Comparison of ENCODE assay signal across 8 cellular contexts in genomic region chr2:127106998-127107621, GRCh38. TPM values are rescaled to one million over a fixed set of nuclear protein-coding genes. Genes with fewer than 3 reads are reported as not detected.
DNase-seq lines count a peak whose midpoint lies in the region; ATAC-seq and TF ChIP-seq lines count a peak whose summit lies in the region.

TSS of gene BIN1 (minus strand) at chr2:127107154. CDS start at chr2:127106943, 211 bp downstream.

- intact Hi-C loops in IMR-90 (cut with micrococcal nuclease) = loop anchor here (1.0 to 5.0 kb wide), 6 partner anchors 23 to 450 kb away; partner anchors contain the start of gene GYPC

- peak within 1 kb of the TSS; percentile 86 for H3K4me2 ChIP-seq in IMR-90 (ENCODE audit: low read depth, low read length)

- in situ Hi-C loops in IMR-90 (cut with MboI; ENCODE audit: low sequenced_read_pairs) = no loop called here

- CTCF ChIA-PET in IMR-90 (lab: Yijun Ruan, JAX) = interaction anchor here (0.6 to 1.8 kb wide), 4 partner anchors 12 to 960 kb away, joined by 3 to 7 read pairs (median 4); no protein-coding TSS in a partner anchor

- no peak for TF ChIP-seq CTCF in IMR-90 (conservative IDR thresholded peaks at IDR 0.05; ENCODE audit: low read depth, low read length)

- ATAC-seq in GM21576 (IDR thresholded peaks at IDR 0.05; ENCODE audit: unreplicated experiment) (peak; percentile 74), IMR-90 (ENCODE audit: low read depth) (peak; percentile 83)

- H3K9ac ChIP-seq in IMR-90 (ENCODE audit: low read depth, low read length) = peak within 1 kb of the TSS; percentile 86

- H2AK9ac ChIP-seq in IMR-90 (replicated peaks; ENCODE audit: low read depth, low read length, poor library complexity) = peak within 1 kb of the TSS; percentile 91

- no TSS peak for BruUV-seq in IMR-90 (replicated peaks; lab: Mats Ljungman, UMichigan)

- H3K9me1 ChIP-seq in IMR-90 (ENCODE audit: insufficient read depth, low read length) = peaks cover 16% of the 10 kb centered on the region

- H4K8ac ChIP-seq in IMR-90 (ENCODE audit: low read depth in 2 of 2, low read length in 2 of 2) = peak within 1 kb of the TSS; percentile 74 to 83; a peak in 3 of 4 replicates

- peak within 1 kb of the TSS; percentile 77; the same call in 1 of the 2 replicates for H4K91ac ChIP-seq in IMR-90 (ENCODE audit: insufficient read depth, low read depth, low read length)

- peak within 1 kb of the TSS; percentile 86; the same call in 1 of the 2 replicates for H3K14ac ChIP-seq in IMR-90 (replicated peaks; ENCODE audit: low read depth, low read length)

- H3K36me3 ChIP-seq in IMR-90 (ENCODE audit: control insufficient read depth, insufficient read depth, low read length) (no peaks in the 10 kb centered on the region), SJSA1 (peaks cover 11% of the 10 kb centered on the region; the same call in 1 of the 2 replicates)

- H4K5ac ChIP-seq in IMR-90 (ENCODE audit: low read depth, low read length) = peak within 1 kb of the TSS; percentile 40

- peak within 1 kb of the TSS; percentile 64; the same call in 1 of the 2 replicates for H2AK5ac ChIP-seq in IMR-90 (ENCODE audit: low read depth, low read length)

- H3K56ac ChIP-seq in IMR-90 (ENCODE audit: extremely low read depth, insufficient read depth, low read length) = peak within 1 kb of the TSS; percentile 53

- H3K79me1 ChIP-seq in IMR-90 (ENCODE audit: low read depth in 1 of 2, low read length in 2 of 2) = peaks cover 0 to 41% of the 10 kb centered on the region in 2 experiments; a peak in 2 of 4 replicates

- peak within 1 kb of the TSS; percentile 95 for H3K23ac ChIP-seq in IMR-90 (ENCODE audit: low read depth, low read length)

- H3K4ac ChIP-seq in IMR-90 (ENCODE audit: low read depth, low read length) = peak within 1 kb of the TSS; percentile 72

- POLR2A ChIA-PET in IMR-90 (lab: Charles Lee; ENCODE audit: unreplicated experiment) = no interaction called here

- TF ChIP-seq POLR2A in IMR-90 (IDR thresholded peaks at IDR 0.05; ENCODE audit: low read depth, low read length) = peak; percentile 65

- WGBS in IMR-90 (ENCODE audit: extremely low coverage in 2 of 2, insufficient read length in 1 of 2), 2 experiments = 0% methylated on average over 2 of the region's 77 CpGs; no CpG with 5 or more reads in 1 of the 2 experiments

- peak within 1 kb of the TSS; percentile 66 for H2BK20ac ChIP-seq in IMR-90 (ENCODE audit: low read depth, low read length)

- peak within 1 kb of the TSS; percentile 46; the same call in 1 of the 2 replicates for H3K18ac ChIP-seq in IMR-90 (ENCODE audit: low read depth, low read length)

- H2AFZ ChIP-seq in IMR-90 (replicated peaks; ENCODE audit: low read length, poor library complexity) = peak within 1 kb of the TSS; percentile 95

- peak within 1 kb of the TSS; percentile 37 for H2BK5ac ChIP-seq in IMR-90 (ENCODE audit: low read depth, low read length, poor library complexity, severe bottlenecking)

- peak within 1 kb of the TSS; percentile 36; the same call in 1 of the 3 replicates for H2BK15ac ChIP-seq in IMR-90 (ENCODE audit: low read depth, low read length)

- peak within 1 kb of the TSS; percentile 82 for H3K4me3 ChIP-seq in IMR-90 (ENCODE audit: insufficient read depth, low read depth, low read length)
- peak within 1 kb of the TSS; percentile 77 for H3K4me3 ChIP-seq in SJSA1

- dilution Hi-C loops in IMR-90 (cut with HindIII; ENCODE audit: low sequenced_read_pairs, unreplicated experiment) = no loop called here

- DNase-seq in DMS53 treated with DMSO at 0.1 percent for 48 hours (lab: John Stamatoyannopoulos, UW; ENCODE audit: unreplicated experiment) (peak; percentile 87), IMR-90 (peak; percentile 82), SJSA1 (ENCODE audit: low read depth in 1 of 2, low spot score in 2 of 2) (peak; percentile 89 to 94), germinal center (ENCODE audit: low spot score) (peak; percentile 77), non-pigmented ciliary epithelial cell (ENCODE audit: low read depth) (peak; percentile 55), substantia nigra (lab: John Stamatoyannopoulos, UW) (peak; percentile 54 to 96 (median 91))
- peak; percentile 78 for DNase-seq in activated naive CD4-positive, alpha-beta T cell treated with anti-CD3 and anti-CD28 coated beads, Interleukin-2, amount 50 U/mL, for 16 hours

- H3K9me3 ChIP-seq in IMR-90 (ENCODE audit: control insufficient read depth, insufficient read depth, low read length) (no peaks in the 10 kb centered on the region), SJSA1 (replicated peaks) (no peaks in the 10 kb centered on the region)

- H3K4me1 ChIP-seq in IMR-90 (ENCODE audit: control insufficient read depth, insufficient read depth, low read length) (peaks cover 13% of the 10 kb centered on the region), SJSA1 (replicated peaks) (peaks cover 15% of the 10 kb centered on the region)

- H3K27me3 ChIP-seq in IMR-90 (ENCODE audit: control insufficient read depth, insufficient read depth, low read length) (peaks cover 7% of the 10 kb centered on the region), SJSA1 (replicated peaks) (no peaks in the 10 kb centered on the region)

- peaks cover 22% of the 10 kb centered on the region for H4K20me1 ChIP-seq in IMR-90 (ENCODE audit: insufficient read depth, low read length)

- H2BK120ac ChIP-seq in IMR-90 (ENCODE audit: low read depth, low read length) = peak within 1 kb of the TSS; percentile 64

- H3K27ac ChIP-seq in IMR-90 (ENCODE audit: insufficient read depth, low read length) (peak within 1 kb of the TSS; percentile 85), SJSA1 (peak within 1 kb of the TSS; percentile 66), substantia nigra (ENCODE audit: low read depth, low read length, poor library complexity, severe bottlenecking) (peak within 1 kb of the TSS; percentile 98)

- no peak for TF ChIP-seq RAD21 in IMR-90 (IDR thresholded peaks at IDR 0.05; ENCODE audit: low read length)

TF ChIP-seq in IMR-90, 13 proteins besides CTCF, POLR2A, EP300 and RAD21:
- TF ChIP-seq MAZ (IDR thresholded peaks at IDR 0.05; ENCODE audit: borderline replicate concordance, low read depth, low read length) = peak; percentile 87
- TF ChIP-seq ELK1 (IDR thresholded peaks at IDR 0.05; ENCODE audit: borderline replicate concordance, low read depth, low read length) = no peak
- TF ChIP-seq MXI1 (IDR thresholded peaks at IDR 0.05; ENCODE audit: borderline replicate concordance, low read depth, low read length) = peak; percentile 73; the same call in 1 of the 2 replicates
- peak; percentile 45 for TF ChIP-seq BHLHE40 (IDR thresholded peaks at IDR 0.05; ENCODE audit: low read depth, low read length)

RNA-seq across cellular contexts. Expression of gene BIN1, which starts in this region (rescaled TPM):
- total RNA-seq in IMR-90 (2012; rRNA removed) = 18.1 and 19.7 TPM in 2 replicates
- polyA plus RNA-seq in IMR-90 (2012; rRNA removed) = 25.7 and 26.4 TPM in 2 replicates
- polyA plus RNA-seq in IMR-90 (2012; cell fraction: cytosol; rRNA removed) = 18.6 and 33.9 TPM in 2 replicates
- 48.9 and 50.9 TPM in 2 replicates for polyA plus RNA-seq in IMR-90 (2012; cell fraction: nucleus; rRNA removed; ENCODE audit: low replicate concordance)
- total RNA-seq in SJSA1 (2014; rRNA removed; shearing (Covaris generic)) = 68.6 and 76.5 TPM in 2 replicates

Comparison
In these comparisons a context has a peak if more than half of its experiments do, and no peak if none do; other contexts are left out.
1. Peak in every context shown above with its lines: DNase-seq, ATAC-seq, H3K4me3 ChIP-seq and H3K27ac ChIP-seq.